Comparison of ENCODE assay signal across 1 cellular context in genomic region chr1:220448217-220448616, GRCh38.
TF ChIP-seq lines count a peak whose summit lies in the region.

No MANE protein-coding gene starts in this region.

TF ChIP-seq in GM12878, 131 proteins besides CTCF, POLR2A, EP300 and RAD21:
- TF ChIP-seq, protein P1, sequence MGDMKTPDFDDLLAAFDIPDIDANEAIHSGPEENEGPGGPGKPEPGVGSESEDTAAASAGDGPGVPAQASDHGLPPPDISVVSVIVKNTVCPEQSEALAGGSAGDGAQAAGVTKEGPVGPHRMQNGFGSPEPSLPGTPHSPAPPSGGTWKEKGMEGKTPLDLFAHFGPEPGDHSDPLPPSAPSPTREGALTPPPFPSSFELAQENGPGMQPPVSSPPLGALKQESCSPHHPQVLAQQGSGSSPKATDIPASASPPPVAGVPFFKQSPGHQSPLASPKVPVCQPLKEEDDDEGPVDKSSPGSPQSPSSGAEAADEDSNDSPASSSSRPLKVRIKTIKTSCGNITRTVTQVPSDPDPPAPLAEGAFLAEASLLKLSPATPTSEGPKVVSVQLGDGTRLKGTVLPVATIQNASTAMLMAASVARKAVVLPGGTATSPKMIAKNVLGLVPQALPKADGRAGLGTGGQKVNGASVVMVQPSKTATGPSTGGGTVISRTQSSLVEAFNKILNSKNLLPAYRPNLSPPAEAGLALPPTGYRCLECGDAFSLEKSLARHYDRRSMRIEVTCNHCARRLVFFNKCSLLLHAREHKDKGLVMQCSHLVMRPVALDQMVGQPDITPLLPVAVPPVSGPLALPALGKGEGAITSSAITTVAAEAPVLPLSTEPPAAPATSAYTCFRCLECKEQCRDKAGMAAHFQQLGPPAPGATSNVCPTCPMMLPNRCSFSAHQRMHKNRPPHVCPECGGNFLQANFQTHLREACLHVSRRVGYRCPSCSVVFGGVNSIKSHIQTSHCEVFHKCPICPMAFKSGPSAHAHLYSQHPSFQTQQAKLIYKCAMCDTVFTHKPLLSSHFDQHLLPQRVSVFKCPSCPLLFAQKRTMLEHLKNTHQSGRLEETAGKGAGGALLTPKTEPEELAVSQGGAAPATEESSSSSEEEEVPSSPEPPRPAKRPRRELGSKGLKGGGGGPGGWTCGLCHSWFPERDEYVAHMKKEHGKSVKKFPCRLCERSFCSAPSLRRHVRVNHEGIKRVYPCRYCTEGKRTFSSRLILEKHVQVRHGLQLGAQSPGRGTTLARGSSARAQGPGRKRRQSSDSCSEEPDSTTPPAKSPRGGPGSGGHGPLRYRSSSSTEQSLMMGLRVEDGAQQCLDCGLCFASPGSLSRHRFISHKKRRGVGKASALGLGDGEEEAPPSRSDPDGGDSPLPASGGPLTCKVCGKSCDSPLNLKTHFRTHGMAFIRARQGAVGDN (IDR thresholded peaks at IDR 0.05): peak; percentile 47; the same call in 1 of the 2 replicates
- TF ChIP-seq CHD1 (IDR thresholded peaks at IDR 0.05; ENCODE audit: low read depth, low read length) (no peak), SIN3A (IDR thresholded peaks at IDR 0.05; ENCODE audit: low read depth, low read length) (no peak), EED (IDR thresholded peaks at IDR 0.05; ENCODE audit: low read depth) (no peak), BHLHE40 (IDR thresholded peaks at IDR 0.05; ENCODE audit: borderline replicate concordance in 1 of 2, low read depth in 2 of 2, low read length in 1 of 2) (peak; percentile 29 to 31; a peak in 2 of 4 replicates), USF2 (IDR thresholded peaks at IDR 0.05; ENCODE audit: borderline replicate concordance, low read depth, low read length) (peak; percentile 79), RAD51 (IDR thresholded peaks at IDR 0.05) (peak; percentile 94)
- TF ChIP-seq, protein P2, sequence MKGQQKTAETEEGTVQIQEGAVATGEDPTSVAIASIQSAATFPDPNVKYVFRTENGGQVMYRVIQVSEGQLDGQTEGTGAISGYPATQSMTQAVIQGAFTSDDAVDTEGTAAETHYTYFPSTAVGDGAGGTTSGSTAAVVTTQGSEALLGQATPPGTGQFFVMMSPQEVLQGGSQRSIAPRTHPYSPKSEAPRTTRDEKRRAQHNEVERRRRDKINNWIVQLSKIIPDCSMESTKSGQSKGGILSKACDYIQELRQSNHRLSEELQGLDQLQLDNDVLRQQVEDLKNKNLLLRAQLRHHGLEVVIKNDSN (IDR thresholded peaks at IDR 0.05; ENCODE audit: borderline replicate concordance, extremely low read length, insufficient read depth, low read depth, low read length): peak; percentile 37
